In the genomic region with DNA sequence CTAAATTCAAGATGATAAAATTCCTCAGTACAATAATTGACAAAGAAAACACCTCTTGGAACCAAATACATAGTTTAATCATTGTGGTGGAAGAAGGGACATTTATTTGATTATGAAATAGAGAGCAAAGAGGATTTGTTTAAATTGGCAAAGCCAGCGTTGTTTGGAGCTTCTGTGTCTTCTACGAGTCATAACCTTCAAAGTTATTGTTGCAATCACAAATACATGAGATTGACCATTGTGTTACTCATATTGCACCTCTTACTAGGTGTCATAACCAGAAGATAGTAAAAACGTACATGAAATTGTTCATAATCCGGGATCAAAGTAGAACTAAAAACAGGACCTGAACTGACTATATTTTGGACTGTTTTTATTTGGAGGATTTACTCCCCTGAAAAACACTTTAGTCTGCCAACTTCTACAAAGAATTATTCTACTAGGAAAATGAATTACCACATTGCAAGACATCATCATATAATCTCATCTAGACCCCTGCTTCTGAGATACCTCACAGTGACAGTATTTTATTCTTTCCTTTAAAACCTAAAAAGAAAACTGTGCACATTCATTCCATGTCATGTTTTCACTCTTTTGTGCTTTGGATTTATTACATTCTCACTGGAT, we compare ENCODE assay signal across 13 cellular contexts.
DNase-seq lines count a peak whose midpoint lies in the region; ATAC-seq lines count a peak whose summit lies in the region.
"Had no signal": no experiment of that assay in that cellular context is flagged by ENCODE, and none has a peak within 500 bp of the region (broad histone marks: within the 10 kb centered on the region; RNA-seq: fewer than 3 reads in every experiment).

No MANE protein-coding gene starts in this region.

- peaks cover 4% of the 10 kb centered on the region for H3K27me3 Mint-ChIP-seq in activated T-cell treated with anti-CD3 and anti-CD28 coated beads, Interleukin-2, amount 50 U/mL, for 24 hours

- H3K4me3 ChIP-seq in skeletal muscle cell (ENCODE audit: low read depth, low read length): no peak overlapping the region
- H3K4me3 ChIP-seq: psoas muscle had no signal

- peaks cover 21% of the 10 kb centered on the region for H3K4me1 Mint-ChIP-seq in activated T-cell treated with anti-CD3 and anti-CD28 coated beads, Interleukin-2, amount 50 U/mL, for 24 hours (ENCODE audit: low read depth)

- H3K4me3 Mint-ChIP-seq in activated T-cell treated with anti-CD3 and anti-CD28 coated beads, Interleukin-2, amount 50 U/mL, for 24 hours: no peak overlapping the region

- no peaks in the 10 kb centered on the region for H3K9me3 Mint-ChIP-seq in activated T-cell treated with anti-CD3 and anti-CD28 coated beads, Interleukin-2, amount 50 U/mL, for 24 hours

- peak overlapping the region; percentile 61 for H3K27ac Mint-ChIP-seq in activated T-cell treated with anti-CD3 and anti-CD28 coated beads, Interleukin-2, amount 50 U/mL, for 24 hours

- DNase-seq in activated T-cell treated with anti-CD3 and anti-CD28 coated beads, Interleukin-2, amount 50 U/mL, for 24 hours: no peak
- DNase-seq in activated T-cell treated with anti-CD3 and anti-CD28 coated beads, Interleukin-2, amount 50 U/mL, for 1 hour: no peak
- DNase-seq in M059J (ENCODE audit: low read depth) (peak; percentile 24), dermis microvascular lymphatic vessel endothelial cell (ENCODE audit: low read depth in 2 of 2) (peak; percentile 39 to 52), skeletal muscle cell (ENCODE audit: low read depth) (peak; percentile 69), KG1 (lab: John Stamatoyannopoulos, UW) (no peak), NCI-H748 treated with DMSO at 0.1 percent for 48 hours (lab: John Stamatoyannopoulos, UW) (no peak)
- DNase-seq: activated CD4-positive, alpha-beta T cell treated with anti-CD3 and anti-CD28 coated beads, Interleukin-2, amount 50 U/mL, for 48 hours; NCI-H1105 treated with DMSO at 0.1 percent for 48 hours; NCI-H526; psoas muscle; stimulated activated CD4-positive, alpha-beta T cell treated with anti-CD3 and anti-CD28 coated beads, Interleukin-2, amount 100 ng/mL, for 24 hours had no signal

- no peaks in the 10 kb centered on the region for H3K36me3 Mint-ChIP-seq in activated T-cell treated with anti-CD3 and anti-CD28 coated beads, Interleukin-2, amount 50 U/mL, for 24 hours (ENCODE audit: low read depth)

- ATAC-seq in GM21360 (IDR thresholded peaks at IDR 0.05; ENCODE audit: unreplicated experiment): no peak
- ATAC-seq: psoas muscle had no signal

Comparison
In these comparisons a context has a peak if more than half of its experiments do, and no peak if none do; other contexts are left out.
1. DNase-seq: peak in M059J (single experiment), dermis microvascular lymphatic vessel endothelial cell (2 of 2) and skeletal muscle cell (single experiment); none in activated T-cell treated with anti-CD3 and anti-CD28 coated beads, Interleukin-2, amount 50 U/mL, for 24 hours (single experiment), activated T-cell treated with anti-CD3 and anti-CD28 coated beads, Interleukin-2, amount 50 U/mL, for 1 hour (single experiment), KG1 (single experiment) and NCI-H748 treated with DMSO at 0.1 percent for 48 hours (single experiment).